Comparison of ENCODE assay signal across 11 cellular contexts in genomic region chr1:247797518-247797917, GRCh38. TPM values are rescaled to one million over a fixed set of nuclear protein-coding genes. Genes with fewer than 3 reads are reported as not detected.
"Had no signal": no experiment of that assay in that cellular context is flagged by ENCODE, and none has a peak within 500 bp of the region (broad histone marks: within the 10 kb centered on the region; RNA-seq: fewer than 3 reads in every experiment).

No MANE protein-coding gene starts in this region.

- DNase-seq: GM23248, GOT3, H7, H9, HCEC 1CT, HFFc6 had no signal

- H3K4me2 ChIP-seq: GM23338 had no signal

- H2AFZ ChIP-seq: GM23248, GM23338 had no signal

- H3K4me1 ChIP-seq: HAP-1 had no signal

- H3K36me3 ChIP-seq: HAP-1 had no signal

- H3K27ac ChIP-seq: GM23248 had no signal

- H3K9me3 ChIP-seq: HAP-1 had no signal

- H3K4me3 ChIP-seq: GM23248, GM23338, HAP-1 had no signal

- ATAC-seq: GM23338, HCT116 had no signal

- H3K9ac ChIP-seq: GM23248 had no signal

RNA-seq across cellular contexts. Expression of gene OR14A16, which starts 26.4 kb away (rescaled TPM):
- total RNA-seq: GM23248, GM23338, H1, H4, H7, HFFc6 had no signal

RNA-seq across cellular contexts. Expression of gene OR1C1, which starts 37.2 kb away (rescaled TPM):
- total RNA-seq: GM23248, GM23338, H1, H4, H7, H9, HFFc6 had no signal

RNA-seq across cellular contexts. Expression of gene OR11L1, which starts 44.2 kb away (rescaled TPM):
- total RNA-seq: GM23248, GM23338, H1, H4, H7, H9, HFFc6 had no signal

RNA-seq across cellular contexts. Expression of gene OR14A2, which starts 49.6 kb away (rescaled TPM):
- total RNA-seq: GM23248, GM23338, H1, H4, H7, H9, HFFc6 had no signal

RNA-seq across cellular contexts. Expression of gene OR14K1, which starts 59.1 kb away (rescaled TPM):
- total RNA-seq: GM23248, H1, H4, H7, H9, HFFc6 had no signal
